In genomic region chr18:79694206-79694894, GRCh38 we compare ENCODE assay signal across 1 cellular context.
TF ChIP-seq lines count a peak whose summit lies in the region.

No MANE protein-coding gene starts in this region.

TF ChIP-seq in IMR-90, 13 proteins besides CTCF, POLR2A, EP300 and RAD21:
- peak; percentile 67 for TF ChIP-seq CEBPB (IDR thresholded peaks at IDR 0.05; ENCODE audit: low read depth, low read length)
